ENCODE assay signal across 27 cellular contexts in genomic region chr11:19853016-19853415, GRCh38.
DNase-seq lines count a peak whose midpoint lies in the region; ATAC-seq, FAIRE-seq and TF ChIP-seq lines count a peak whose summit lies in the region.
"Had no signal": no experiment of that assay in that cellular context is flagged by ENCODE, and none has a peak within 500 bp of the region (broad histone marks: within the 10 kb centered on the region; RNA-seq: fewer than 3 reads in every experiment).

No MANE protein-coding gene starts in this region.

- SMC1A ChIA-PET in GM12878 (lab: Charles Lee; ENCODE audit: uncharacterized antibody, unreplicated experiment): interaction anchor here (1.0 to 2.7 kb wide), 4 partner anchors 24 to 67 kb away, joined by 3 to 10 read pairs (median 3); no protein-coding TSS in a partner anchor

- H3K4me3 ChIP-seq in GM12878 (no peak overlapping the region), HAP-1 (no peak overlapping the region)
- H3K4me3 ChIP-seq: stomach had no signal

- no peak overlapping the region for H3K27ac ChIP-seq in GM12878 (ENCODE audit: control insufficient read depth, insufficient read depth)
- H3K27ac ChIP-seq: parathyroid adenoma, stomach, VCaP had no signal

- H3K27me3 Mint-ChIP-seq in Calu3 (ENCODE audit: unreplicated experiment): no peaks in the 10 kb centered on the region

- CTCF ChIA-PET in GM12878 (lab: Yijun Ruan, JAX): interaction anchor here (1.5 kb wide), 1 partner anchor 19 kb away, joined by 3 read pairs; no protein-coding TSS in a partner anchor
- CTCF ChIA-PET in Calu3 (lab: Charles Lee): no interaction called here

- TF ChIP-seq CTCF in GM12878 (IDR thresholded peaks at IDR 0.05 in 2 of 3, conservative IDR thresholded peaks at IDR 0.05 in 1 of 3; ENCODE audit: control insufficient read depth in 2 of 3, extremely low read depth in 1 of 3, insufficient read depth in 1 of 3, low read depth in 3 of 3, low read length in 3 of 3): no peak
- no peak for TF ChIP-seq CTCF in Calu3 (IDR thresholded peaks at IDR 0.05; ENCODE audit: unreplicated experiment)

- no peak for TF ChIP-seq EP300 in GM12878 (IDR thresholded peaks at IDR 0.05; ENCODE audit: borderline replicate concordance in 1 of 2, control insufficient read depth in 1 of 2, low read depth in 2 of 2, low read length in 2 of 2)

- no peaks in the 10 kb centered on the region for H3K36me3 Mint-ChIP-seq in Calu3 (ENCODE audit: insufficient read depth, unreplicated experiment)
- H3K36me3 Mint-ChIP-seq: natural killer cell treated with Interleukin-12 subunit alpha and Interleukin-12 subunit beta and Interleukin-15 and Interleukin-18, amount 100 ng/mL, for 72 hours had no signal

- WGBS in GM12878 (ENCODE audit: insufficient coverage, insufficient replicate concordance, low lambda C conversion rate, missing lambda C conversion rate): 15% methylated on average over 2 of the region's 2 CpGs

- no peaks in the 10 kb centered on the region for H3K9me3 ChIP-seq in GM12878 (replicated peaks; ENCODE audit: control insufficient read depth, insufficient read depth, low read length)
- no peaks in the 10 kb centered on the region for H3K9me3 ChIP-seq in HAP-1

- no peak for TF ChIP-seq RAD21 in GM12878 (IDR thresholded peaks at IDR 0.05; ENCODE audit: insufficient read depth, low read depth, low read length)

- BruUV-seq in GM12878 (replicated peaks; lab: Mats Ljungman, UMichigan) (no TSS peak), Calu3 (replicated peaks; lab: Mats Ljungman, UMichigan) (no TSS peak)

- no peak overlapping the region for H2AFZ ChIP-seq in GM12878 (ENCODE audit: control insufficient read depth, low read depth, low read length)
- H2AFZ ChIP-seq: parathyroid adenoma had no signal

- ATAC-seq in GM12878 (peak; percentile 57; the same call in 2 of the 3 replicates), sciatic nerve (no peak)
- ATAC-seq: natural killer cell treated with Interleukin-12 subunit alpha and Interleukin-12 subunit beta and Interleukin-15 and Interleukin-18, amount 100 ng/mL, for 72 hours had no signal

- POLR2A ChIA-PET in GM12878 (lab: Charles Lee): no interaction called here

- H3K27ac Mint-ChIP-seq in Calu3 (ENCODE audit: unreplicated experiment): no peak overlapping the region
- H3K27ac Mint-ChIP-seq: memory B cell; natural killer cell treated with Interleukin-12 subunit alpha and Interleukin-12 subunit beta and Interleukin-15 and Interleukin-18, amount 100 ng/mL, for 72 hours had no signal

- H3K36me3 ChIP-seq in GM12878 (ENCODE audit: control insufficient read depth in 2 of 2, insufficient read depth in 2 of 2, low read length in 1 of 2) (no peaks in the 10 kb centered on the region), HAP-1 (replicated peaks) (no peaks in the 10 kb centered on the region)
- H3K36me3 ChIP-seq: stomach had no signal

- no peak overlapping the region for H3K4me3 Mint-ChIP-seq in Calu3 (ENCODE audit: low read depth, unreplicated experiment)
- H3K4me3 Mint-ChIP-seq: memory B cell; natural killer cell treated with Interleukin-12 subunit alpha and Interleukin-12 subunit beta and Interleukin-15 and Interleukin-18, amount 100 ng/mL, for 72 hours had no signal

- no peak for FAIRE-seq in GM12878 (lab: Jason Lieb, UNC)
- FAIRE-seq: GM12891, islet of Langerhans, small intestine had no signal

- peak; percentile 42 for DNase-seq in EL
- peak; percentile 41 for DNase-seq in HT1080 (ENCODE audit: low read depth)
- no peak for DNase-seq in GM12878 (ENCODE audit: low read depth, low spot score)
- DNase-seq in left kidney (ENCODE audit: low read depth, low spot score): peak; percentile 38
- no peak for DNase-seq in sciatic nerve (ENCODE audit: low spot score)
- DNase-seq in Calu3: no peak
- DNase-seq in activated naive CD4-positive, alpha-beta T cell treated with anti-CD3 and anti-CD28 coated beads, Interleukin-2, amount 50 U/mL, for 16 hours: no peak
- DNase-seq in HAP-1 (ENCODE audit: low spot score in 2 of 2): no peak
- DNase-seq: activated CD8-positive, alpha-beta memory T cell treated with anti-CD3 and anti-CD28 coated beads, Interleukin-2, amount 50 U/mL, for 48 hours; activated gamma-delta T cell treated with Interleukin-2 at 50 U/mL for 16 hours; amniotic stem cell; effector CD8-positive, alpha-beta T cell; GF-D8; NCI-H1694; NCI-H345; NK-92 treated with Interleukin-12 subunit alpha and Interleukin-12 subunit beta, amount 100 ng/mL, for 24 hours; SIG-M5; small intestine; stimulated activated CD4-positive, alpha-beta T cell treated with anti-CD3 and anti-CD28 coated beads, Interleukin-4, amount 100 ng/mL, for 1 hour; stomach; T-helper 1 cell had no signal

- H3K9me3 Mint-ChIP-seq in Calu3 (ENCODE audit: low read depth, unreplicated experiment): no peaks in the 10 kb centered on the region
- H3K9me3 Mint-ChIP-seq: natural killer cell treated with Interleukin-12 subunit alpha and Interleukin-12 subunit beta and Interleukin-15 and Interleukin-18, amount 100 ng/mL, for 72 hours had no signal

- H3K4me1 ChIP-seq in GM12878 (ENCODE audit: control insufficient read depth, insufficient read depth, low read length) (no peaks in the 10 kb centered on the region; the same call in 1 of the 2 replicates), HAP-1 (no peaks in the 10 kb centered on the region)
- H3K4me1 ChIP-seq: parathyroid adenoma had no signal

- no peaks in the 10 kb centered on the region for H3K79me2 ChIP-seq in GM12878 (ENCODE audit: control insufficient read depth, insufficient read depth, low read length)
- H3K79me2 ChIP-seq: parathyroid adenoma had no signal

- no peak for TF ChIP-seq POLR2A in GM12878 (IDR thresholded peaks at IDR 0.05; ENCODE audit: low read depth, low read length)

- H3K4me1 Mint-ChIP-seq in Calu3 (ENCODE audit: low read depth, unreplicated experiment): no peaks in the 10 kb centered on the region
- H3K4me1 Mint-ChIP-seq: memory B cell had no signal

- H3K4me2 ChIP-seq in GM12878 (ENCODE audit: control insufficient read depth, insufficient read depth): no peak overlapping the region

- no peaks in the 10 kb centered on the region for H3K27me3 ChIP-seq in GM12878 (replicated peaks in 1 of 2; ENCODE audit: control insufficient read depth in 2 of 2, insufficient read depth in 2 of 2, low read length in 1 of 2)
- H3K27me3 ChIP-seq in HAP-1 (ENCODE audit: low read depth): peaks cover 2% of the 10 kb centered on the region; the same call in 1 of the 2 replicates
- H3K27me3 ChIP-seq: stomach had no signal

- H4K20me1 ChIP-seq in GM12878 (ENCODE audit: control insufficient read depth, insufficient read depth): no peaks in the 10 kb centered on the region

- in situ Hi-C loops in GM12878 (cut with MboI) (no loop called here), HAP-1 (cut with MboI; ENCODE audit: low sequenced_read_pairs) (no loop called here)

- intact Hi-C loops in GM12878 (cut with micrococcal nuclease; ENCODE audit: unreplicated experiment) (no loop called here), sciatic nerve (cut with DNase I) (no loop called here), Calu3 (cut with micrococcal nuclease; ENCODE audit: unreplicated experiment) (no loop called here)

- H3K9ac ChIP-seq in GM12878 (ENCODE audit: control insufficient read depth, insufficient read depth, low read length): no peak overlapping the region
- H3K9ac ChIP-seq: parathyroid adenoma had no signal

- RAD21 ChIA-PET in GM12878 (lab: Charles Lee; ENCODE audit: unreplicated experiment): no interaction called here

TF ChIP-seq in GM12878, 131 proteins besides CTCF, POLR2A, EP300 and RAD21:
- no peak for TF ChIP-seq SIX5 (IDR thresholded peaks at IDR 0.05; ENCODE audit: low read depth, low read length, severe bottlenecking)
- TF ChIP-seq YY1 (IDR thresholded peaks at IDR 0.05; ENCODE audit: low read depth, low read length): no peak
- TF ChIP-seq DPF2 (IDR thresholded peaks at IDR 0.05): no peak

Comparison
In these comparisons a context has a peak if more than half of its experiments do, and no peak if none do; other contexts are left out.
1. DNase-seq: peak in EL (single experiment), HT1080 (single experiment) and left kidney (single experiment); none in GM12878 (single experiment), sciatic nerve (single experiment), Calu3 (single experiment), activated naive CD4-positive, alpha-beta T cell treated with anti-CD3 and anti-CD28 coated beads, Interleukin-2, amount 50 U/mL, for 16 hours (single experiment) and HAP-1 (0 of 2).